1 cellular context compared by ENCODE assay signal in the genomic region with DNA sequence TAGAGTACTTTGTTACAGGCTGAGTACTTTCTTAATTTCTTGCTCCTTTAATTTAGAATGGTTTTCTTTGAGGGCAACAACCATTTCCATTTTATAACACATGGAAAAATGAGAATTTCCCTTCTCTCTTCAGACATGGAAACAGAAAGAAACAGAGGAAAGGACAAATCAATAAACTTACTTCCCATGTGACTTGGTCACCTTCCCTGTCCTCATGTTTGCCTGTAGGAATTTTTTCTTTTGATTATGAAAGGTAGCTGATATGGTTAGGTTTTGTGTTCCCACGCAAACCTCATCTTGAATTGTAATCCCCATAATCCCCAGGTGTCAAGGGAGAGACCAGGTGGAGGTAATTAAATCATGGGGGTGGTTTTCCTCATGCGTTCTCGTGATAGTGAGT.
TF ChIP-seq lines count a peak whose summit lies in the region.

No MANE protein-coding gene starts in this region.

TF ChIP-seq in IMR-90, 13 proteins besides CTCF, POLR2A, EP300 and RAD21:
- TF ChIP-seq CHD1 (IDR thresholded peaks at IDR 0.05; ENCODE audit: low read depth, low read length): no peak
- TF ChIP-seq, protein P1, sequence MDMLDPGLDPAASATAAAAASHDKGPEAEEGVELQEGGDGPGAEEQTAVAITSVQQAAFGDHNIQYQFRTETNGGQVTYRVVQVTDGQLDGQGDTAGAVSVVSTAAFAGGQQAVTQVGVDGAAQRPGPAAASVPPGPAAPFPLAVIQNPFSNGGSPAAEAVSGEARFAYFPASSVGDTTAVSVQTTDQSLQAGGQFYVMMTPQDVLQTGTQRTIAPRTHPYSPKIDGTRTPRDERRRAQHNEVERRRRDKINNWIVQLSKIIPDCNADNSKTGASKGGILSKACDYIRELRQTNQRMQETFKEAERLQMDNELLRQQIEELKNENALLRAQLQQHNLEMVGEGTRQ (IDR thresholded peaks at IDR 0.05; ENCODE audit: low read depth, low read length): no peak
- TF ChIP-seq RFX5 (IDR thresholded peaks at IDR 0.05; ENCODE audit: low read depth, low read length): no peak
- TF ChIP-seq SMC3 (IDR thresholded peaks at IDR 0.05; ENCODE audit: low read depth, low read length): no peak
- TF ChIP-seq MAZ (IDR thresholded peaks at IDR 0.05; ENCODE audit: borderline replicate concordance, low read depth, low read length): no peak
TF ChIP-seq in IMR-90: peak in this region for 0.
